8 cellular contexts compared by ENCODE assay signal in the genomic region with DNA sequence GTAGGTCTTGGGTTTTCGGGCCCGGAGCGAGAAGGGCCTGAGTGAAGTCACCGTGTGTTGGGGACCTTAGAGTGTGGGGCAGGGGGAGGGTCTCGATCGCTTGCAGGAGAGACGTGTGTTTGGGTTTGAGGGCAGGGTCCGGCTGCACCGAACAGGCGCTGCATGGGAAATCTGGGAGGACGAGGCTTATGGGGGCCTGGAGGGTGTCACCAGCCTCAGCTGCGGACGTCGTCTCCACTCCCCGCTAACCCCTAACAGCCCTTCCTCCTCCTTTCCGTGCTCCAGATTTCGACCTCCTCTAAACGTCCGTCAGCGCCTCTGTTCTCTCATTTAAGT. TPM values are rescaled to one million over a fixed set of nuclear protein-coding genes. Genes with fewer than 3 reads are reported as not detected.
DNase-seq lines count a peak whose midpoint lies in the region; FAIRE-seq and TF ChIP-seq lines count a peak whose summit lies in the region.
"Not testable (repeated sequence)": the region's sequence is repeated elsewhere in the genome, so short reads cannot be mapped to it uniquely, and the experiment has no call there.

No MANE protein-coding gene starts in this region.

- no CpG with 5 or more reads among the region's 20 CpGs for WGBS in neuronal stem cell (ENCODE audit: extremely low coverage in 2 of 2, insufficient read length in 2 of 2, insufficient replicate concordance in 1 of 2), 2 donors
- under 1% methylated on average over 20 of the region's 20 CpGs for WGBS in suprapubic skin

- peak overlapping the region; percentile 97 for H2AFZ ChIP-seq in neuronal stem cell (ENCODE audit: low read length)

- CTCF ChIA-PET in CD4-positive, alpha-beta memory T cell (lab: Charles Lee; ENCODE audit: partially characterized antibody): interaction anchor here (2.0 kb wide), 1 partner anchor 72 kb away, joined by 17 read pairs; no protein-coding TSS in a partner anchor

- H3K4me3 Mint-ChIP-seq in CD4-positive, alpha-beta memory T cell: peak overlapping the region; percentile 88 to 97 (median 94)
- peak overlapping the region; percentile 96 for H3K4me3 Mint-ChIP-seq in activated naive CD8-positive, alpha-beta T cell
- H3K4me3 Mint-ChIP-seq in endothelial cell (ENCODE audit: unreplicated experiment): peak overlapping the region; percentile 97

- not testable (repeated sequence) for H4K8ac ChIP-seq in neuronal stem cell (ENCODE audit: low read depth, low read length)

- POLR2A ChIA-PET in CD4-positive, alpha-beta memory T cell (lab: Charles Lee; ENCODE audit: partially characterized antibody): not testable (repeated sequence)

- not testable (repeated sequence) for H3K79me1 ChIP-seq in neuronal stem cell (ENCODE audit: low read depth, low read length)

- not testable (repeated sequence) for H2BK5ac ChIP-seq in neuronal stem cell (ENCODE audit: low read length)

- TF ChIP-seq CTCF in endothelial cell (IDR thresholded peaks at IDR 0.05; ENCODE audit: unreplicated experiment); kidney (IDR thresholded peaks at IDR 0.05; ENCODE audit: borderline replicate concordance, extremely low read depth, insufficient read depth); suprapubic skin (IDR thresholded peaks at IDR 0.05): not testable (repeated sequence)

- H3K27me3 ChIP-seq in CD4-positive, alpha-beta memory T cell (ENCODE audit: insufficient read depth, low read length); HUES6 (ENCODE audit: control insufficient read depth, insufficient read depth, low read length); neuronal stem cell (ENCODE audit: control insufficient read depth in 3 of 3, insufficient read depth in 3 of 3, low read depth in 1 of 3, low read length in 3 of 3); suprapubic skin: not testable (repeated sequence)

- not testable (repeated sequence) for TF ChIP-seq POLR2A in suprapubic skin (IDR thresholded peaks at IDR 0.05)

- not testable (repeated sequence) for H2AK5ac ChIP-seq in neuronal stem cell (ENCODE audit: low read depth, low read length)

- intact Hi-C loops in CD4-positive, alpha-beta memory T cell (cut with micrococcal nuclease): loop anchor here (5.0 kb wide), 1 partner anchor 269 kb away; a partner anchor contains a TSS
- intact Hi-C loops in kidney (cut with DNase I): not testable (repeated sequence)

- not testable (repeated sequence) for H2BK12ac ChIP-seq in neuronal stem cell (ENCODE audit: low read length)

- H3K9me3 Mint-ChIP-seq in CD4-positive, alpha-beta memory T cell: peaks cover 0 to 12% (median 6%) of the 10 kb centered on the region in 8 donors
- H3K9me3 Mint-ChIP-seq in activated naive CD8-positive, alpha-beta T cell (ENCODE audit: low read depth); endothelial cell (ENCODE audit: unreplicated experiment): not testable (repeated sequence)

- H3K36me3 ChIP-seq in CD4-positive, alpha-beta memory T cell (ENCODE audit: insufficient read depth, low read length): not testable (repeated sequence)
- H3K36me3 ChIP-seq in HUES6 (ENCODE audit: control insufficient read depth, insufficient read depth, low read length): peaks cover 33% of the 10 kb centered on the region
- H3K36me3 ChIP-seq in SK-N-MC (ENCODE audit: insufficient read depth, low read length): peaks cover 37% of the 10 kb centered on the region
- H3K36me3 ChIP-seq in kidney (ENCODE audit: control insufficient read depth in 1 of 2, insufficient read depth in 2 of 2, low read length in 2 of 2): peaks cover 0 to 16% of the 10 kb centered on the region in 2 donors
- peaks cover 6 to 34% of the 10 kb centered on the region in 2 donors for H3K36me3 ChIP-seq in neuronal stem cell (replicated peaks in 1 of 2; ENCODE audit: control insufficient read depth in 2 of 2, insufficient read depth in 2 of 2, low read length in 2 of 2)
- H3K36me3 ChIP-seq in suprapubic skin: peaks cover 29% of the 10 kb centered on the region

- peak overlapping the region; percentile 89 to 96 (median 90) for H3K27ac Mint-ChIP-seq in CD4-positive, alpha-beta memory T cell
- peak overlapping the region; percentile 87 for H3K27ac Mint-ChIP-seq in activated naive CD8-positive, alpha-beta T cell
- not testable (repeated sequence) for H3K27ac Mint-ChIP-seq in endothelial cell (ENCODE audit: unreplicated experiment)

- H3K4me1 ChIP-seq in CD4-positive, alpha-beta memory T cell (ENCODE audit: insufficient read depth, low read length); HUES6 (ENCODE audit: control insufficient read depth, insufficient read depth, low read length); kidney (ENCODE audit: control insufficient read depth in 1 of 2, insufficient read depth in 1 of 2, low read depth in 1 of 2, low read length in 2 of 2); neuronal stem cell (ENCODE audit: control insufficient read depth in 2 of 2, insufficient read depth in 1 of 2, low read depth in 1 of 2, low read length in 2 of 2): not testable (repeated sequence)
- H3K4me1 ChIP-seq in suprapubic skin: peaks cover 12% of the 10 kb centered on the region

- H2BK120ac ChIP-seq in neuronal stem cell (ENCODE audit: low read depth, low read length): not testable (repeated sequence)

- H3K36me3 Mint-ChIP-seq in CD4-positive, alpha-beta memory T cell: peaks cover 29 to 33% of the 10 kb centered on the region in 2 donors
- peaks cover 24% of the 10 kb centered on the region for H3K36me3 Mint-ChIP-seq in activated naive CD8-positive, alpha-beta T cell
- H3K36me3 Mint-ChIP-seq in endothelial cell (ENCODE audit: low read depth, unreplicated experiment): peaks cover 30% of the 10 kb centered on the region

- not testable (repeated sequence) for DNase-seq in CD4-positive, alpha-beta memory T cell; SK-N-MC (ENCODE audit: low read depth, low spot score); endothelial cell (ENCODE audit: low spot score); kidney; neuronal stem cell (ENCODE audit: low spot score); suprapubic skin (ENCODE audit: low spot score in 2 of 2)

- not testable (repeated sequence) for H2BK15ac ChIP-seq in neuronal stem cell (ENCODE audit: low read length)

- H3K9ac ChIP-seq in HUES6 (ENCODE audit: low read length): peak overlapping the region; percentile 70
- peak overlapping the region; percentile 98 for H3K9ac ChIP-seq in SK-N-MC (ENCODE audit: insufficient read length)
- H3K9ac ChIP-seq in kidney (ENCODE audit: low read length in 2 of 2): peak overlapping the region; percentile 65 to 73
- H3K9ac ChIP-seq in neuronal stem cell (ENCODE audit: low read depth, low read length, poor library complexity): peak overlapping the region; percentile 96

- not testable (repeated sequence) for H3K9me3 ChIP-seq in CD4-positive, alpha-beta memory T cell (ENCODE audit: control insufficient read depth in 1 of 2, low read length in 2 of 2); SK-N-MC (ENCODE audit: low read depth, low read length); kidney (ENCODE audit: control insufficient read depth in 1 of 2, low read length in 2 of 2); suprapubic skin
- H3K9me3 ChIP-seq in HUES6 (ENCODE audit: control insufficient read depth, insufficient read depth, low read depth, low read length) (peaks cover 10% of the 10 kb centered on the region; the same call in 1 of the 2 replicates), neuronal stem cell (replicated peaks in 1 of 2; ENCODE audit: control insufficient read depth in 2 of 2, insufficient read depth in 1 of 2, low read depth in 1 of 2, low read length in 2 of 2) (peaks cover 0 to 17% of the 10 kb centered on the region in 2 donors)

- not testable (repeated sequence) for H3K4ac ChIP-seq in neuronal stem cell (ENCODE audit: low read length)

- not testable (repeated sequence) for H4K91ac ChIP-seq in neuronal stem cell (ENCODE audit: low read depth, low read length, poor library complexity)

- not testable (repeated sequence) for H3K27me3 Mint-ChIP-seq in CD4-positive, alpha-beta memory T cell; activated naive CD8-positive, alpha-beta T cell; endothelial cell (ENCODE audit: unreplicated experiment)

- peak overlapping the region; percentile 60 for H3K4me2 ChIP-seq in neuronal stem cell (ENCODE audit: insufficient read depth, low read length, poor library complexity, severe bottlenecking)

- H3K18ac ChIP-seq in neuronal stem cell (ENCODE audit: low read length): peak overlapping the region; percentile 96

- TF ChIP-seq EP300 in suprapubic skin (IDR thresholded peaks at IDR 0.05): not testable (repeated sequence)

- H3K23ac ChIP-seq in neuronal stem cell (ENCODE audit: low read depth, low read length, poor library complexity): peak overlapping the region; percentile 93

- peak overlapping the region in 1 of 2 donors; percentile 83 for H3K4me3 ChIP-seq in CD4-positive, alpha-beta memory T cell (ENCODE audit: low read length in 2 of 2)
- peak overlapping the region; percentile 83 for H3K4me3 ChIP-seq in HUES6 (ENCODE audit: low read depth, low read length)
- H3K4me3 ChIP-seq in SK-N-MC: peak overlapping the region; percentile 99
- peak overlapping the region; percentile 68 to 78 for H3K4me3 ChIP-seq in kidney (ENCODE audit: low read length in 2 of 2)
- H3K4me3 ChIP-seq in neuronal stem cell (ENCODE audit: low read length in 2 of 2): peak overlapping the region; percentile 89 to 92
- H3K4me3 ChIP-seq in suprapubic skin: peak overlapping the region; percentile 86

- peaks cover 15 to 45% (median 24%) of the 10 kb centered on the region in 4 donors for H3K4me1 Mint-ChIP-seq in CD4-positive, alpha-beta memory T cell
- H3K4me1 Mint-ChIP-seq in activated naive CD8-positive, alpha-beta T cell (ENCODE audit: low read depth): peaks cover 37% of the 10 kb centered on the region
- not testable (repeated sequence) for H3K4me1 Mint-ChIP-seq in endothelial cell (ENCODE audit: unreplicated experiment)

- not testable (repeated sequence) for FAIRE-seq in kidney (lab: Jason Lieb, UNC)

- not testable (repeated sequence) for H3K14ac ChIP-seq in neuronal stem cell (ENCODE audit: low read length)

- H3K27ac ChIP-seq in CD4-positive, alpha-beta memory T cell (ENCODE audit: low read depth, low read length): peak overlapping the region; percentile 89
- H3K27ac ChIP-seq in HUES6 (ENCODE audit: low read depth, low read length): 0 out of 2 replicates have a peak overlapping the region, but pooled peaks have one; percentile 75
- H3K27ac ChIP-seq in SK-N-MC; kidney (ENCODE audit: low read depth in 2 of 2, low read length in 2 of 2); neuronal stem cell (replicated peaks; ENCODE audit: low read length); suprapubic skin: not testable (repeated sequence)

RNA-seq across cellular contexts. Expression of a gene that starts 0.7 kb away (rescaled TPM):
- 10 to 100 TPM; 19.4 to 20.3 TPM for total RNA-seq in CD4-positive, alpha-beta memory T cell
- polyA plus RNA-seq in CD4-positive, alpha-beta memory T cell: 1 to 10 TPM; 3.1 to 6.8 TPM
- total RNA-seq in endothelial cell (ENCODE audit: unreplicated experiment) (16.4 TPM), kidney (14.1 TPM), suprapubic skin (10 to 100 TPM in 2 of 4 donors, 1 to 10 TPM in 2; 6.4 to 15.0 (median 9.6) TPM)
- polyA plus RNA-seq in kidney (ENCODE audit: insufficient read depth, low read depth, low replicate concordance): 3.2 TPM
- 6.6 TPM for polyA plus RNA-seq in neuronal stem cell (2013, experiment 1 of 2)
- polyA plus RNA-seq in neuronal stem cell (2013, experiment 2 of 2): 6.4 TPM
